2 cellular contexts compared by ENCODE assay signal in the genomic region with DNA sequence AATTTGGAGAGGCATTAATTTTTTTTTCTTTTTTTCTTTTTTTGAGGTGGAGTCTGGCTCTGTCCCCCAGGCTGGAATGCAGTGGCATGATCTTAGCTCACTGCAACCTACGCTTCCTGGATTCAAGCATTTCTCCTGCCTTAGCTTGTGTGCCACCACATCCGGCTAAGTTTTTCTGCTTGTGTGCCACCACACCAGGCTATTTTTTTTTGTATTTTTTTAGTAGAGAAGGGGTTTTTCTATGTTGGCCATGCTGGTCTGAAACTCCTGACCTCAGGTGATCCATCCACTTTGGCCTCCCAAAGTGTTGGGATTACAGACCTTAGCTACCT.
TF ChIP-seq lines count a peak whose summit lies in the region.

No MANE protein-coding gene starts in this region.

TF ChIP-seq in GM23338, 12 proteins besides CTCF, POLR2A, EP300 and RAD21:
- TF ChIP-seq, protein P1, sequence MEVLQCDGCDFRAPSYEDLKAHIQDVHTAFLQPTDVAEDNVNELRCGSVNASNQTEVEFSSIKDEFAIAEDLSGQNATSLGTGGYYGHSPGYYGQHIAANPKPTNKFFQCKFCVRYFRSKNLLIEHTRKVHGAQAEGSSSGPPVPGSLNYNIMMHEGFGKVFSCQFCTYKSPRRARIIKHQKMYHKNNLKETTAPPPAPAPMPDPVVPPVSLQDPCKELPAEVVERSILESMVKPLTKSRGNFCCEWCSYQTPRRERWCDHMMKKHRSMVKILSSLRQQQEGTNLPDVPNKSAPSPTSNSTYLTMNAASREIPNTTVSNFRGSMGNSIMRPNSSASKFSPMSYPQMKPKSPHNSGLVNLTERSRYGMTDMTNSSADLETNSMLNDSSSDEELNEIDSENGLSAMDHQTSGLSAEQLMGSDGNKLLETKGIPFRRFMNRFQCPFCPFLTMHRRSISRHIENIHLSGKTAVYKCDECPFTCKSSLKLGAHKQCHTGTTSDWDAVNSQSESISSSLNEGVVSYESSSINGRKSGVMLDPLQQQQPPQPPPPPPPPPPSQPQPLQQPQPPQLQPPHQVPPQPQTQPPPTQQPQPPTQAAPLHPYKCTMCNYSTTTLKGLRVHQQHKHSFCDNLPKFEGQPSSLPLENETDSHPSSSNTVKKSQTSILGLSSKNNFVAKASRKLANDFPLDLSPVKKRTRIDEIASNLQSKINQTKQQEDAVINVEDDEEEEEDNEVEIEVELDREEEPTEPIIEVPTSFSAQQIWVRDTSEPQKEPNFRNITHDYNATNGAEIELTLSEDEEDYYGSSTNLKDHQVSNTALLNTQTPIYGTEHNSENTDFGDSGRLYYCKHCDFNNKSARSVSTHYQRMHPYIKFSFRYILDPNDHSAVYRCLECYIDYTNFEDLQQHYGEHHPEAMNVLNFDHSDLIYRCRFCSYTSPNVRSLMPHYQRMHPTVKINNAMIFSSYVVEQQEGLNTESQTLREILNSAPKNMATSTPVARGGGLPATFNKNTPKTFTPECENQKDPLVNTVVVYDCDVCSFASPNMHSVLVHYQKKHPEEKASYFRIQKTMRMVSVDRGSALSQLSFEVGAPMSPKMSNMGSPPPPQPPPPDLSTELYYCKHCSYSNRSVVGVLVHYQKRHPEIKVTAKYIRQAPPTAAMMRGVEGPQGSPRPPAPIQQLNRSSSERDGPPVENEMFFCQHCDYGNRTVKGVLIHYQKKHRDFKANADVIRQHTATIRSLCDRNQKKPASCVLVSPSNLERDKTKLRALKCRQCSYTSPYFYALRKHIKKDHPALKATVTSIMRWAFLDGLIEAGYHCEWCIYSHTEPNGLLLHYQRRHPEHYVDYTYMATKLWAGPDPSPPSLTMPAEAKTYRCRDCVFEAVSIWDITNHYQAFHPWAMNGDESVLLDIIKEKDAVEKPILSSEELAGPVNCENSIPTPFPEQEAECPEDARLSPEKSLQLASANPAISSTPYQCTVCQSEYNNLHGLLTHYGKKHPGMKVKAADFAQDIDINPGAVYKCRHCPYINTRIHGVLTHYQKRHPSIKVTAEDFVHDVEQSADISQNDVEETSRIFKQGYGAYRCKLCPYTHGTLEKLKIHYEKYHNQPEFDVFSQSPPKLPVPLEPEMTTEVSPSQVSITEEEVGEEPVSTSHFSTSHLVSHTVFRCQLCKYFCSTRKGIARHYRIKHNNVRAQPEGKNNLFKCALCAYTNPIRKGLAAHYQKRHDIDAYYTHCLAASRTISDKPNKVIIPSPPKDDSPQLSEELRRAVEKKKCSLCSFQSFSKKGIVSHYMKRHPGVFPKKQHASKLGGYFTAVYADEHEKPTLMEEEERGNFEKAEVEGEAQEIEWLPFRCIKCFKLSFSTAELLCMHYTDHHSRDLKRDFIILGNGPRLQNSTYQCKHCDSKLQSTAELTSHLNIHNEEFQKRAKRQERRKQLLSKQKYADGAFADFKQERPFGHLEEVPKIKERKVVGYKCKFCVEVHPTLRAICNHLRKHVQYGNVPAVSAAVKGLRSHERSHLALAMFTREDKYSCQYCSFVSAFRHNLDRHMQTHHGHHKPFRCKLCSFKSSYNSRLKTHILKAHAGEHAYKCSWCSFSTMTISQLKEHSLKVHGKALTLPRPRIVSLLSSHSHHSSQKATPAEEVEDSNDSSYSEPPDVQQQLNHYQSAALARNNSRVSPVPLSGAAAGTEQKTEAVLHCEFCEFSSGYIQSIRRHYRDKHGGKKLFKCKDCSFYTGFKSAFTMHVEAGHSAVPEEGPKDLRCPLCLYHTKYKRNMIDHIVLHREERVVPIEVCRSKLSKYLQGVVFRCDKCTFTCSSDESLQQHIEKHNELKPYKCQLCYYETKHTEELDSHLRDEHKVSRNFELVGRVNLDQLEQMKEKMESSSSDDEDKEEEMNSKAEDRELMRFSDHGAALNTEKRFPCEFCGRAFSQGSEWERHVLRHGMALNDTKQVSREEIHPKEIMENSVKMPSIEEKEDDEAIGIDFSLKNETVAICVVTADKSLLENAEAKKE (CRISPR knock-in tag; IDR thresholded peaks at IDR 0.05): no peak
- TF ChIP-seq ZNF331 (CRISPR knock-in tag; IDR thresholded peaks at IDR 0.05; ENCODE audit: low read depth): no peak
- TF ChIP-seq EZH2 (IDR thresholded peaks at IDR 0.05; ENCODE audit: low read depth, unreplicated experiment): no peak

TF ChIP-seq in H1, 55 proteins besides CTCF, POLR2A, EP300 and RAD21:
- no peak for TF ChIP-seq RFX5 (IDR thresholded peaks at IDR 0.05; ENCODE audit: borderline replicate concordance, low read depth, low read length)
- TF ChIP-seq YY1 (IDR thresholded peaks at IDR 0.05; ENCODE audit: low read depth, low read length): no peak
- no peak for TF ChIP-seq CTBP2 (IDR thresholded peaks at IDR 0.05; ENCODE audit: borderline replicate concordance, insufficient read depth, insufficient read length, low read length)
- no peak for TF ChIP-seq SIX5 (IDR thresholded peaks at IDR 0.05; ENCODE audit: low read depth, low read length)
- TF ChIP-seq NANOG (IDR thresholded peaks at IDR 0.05; ENCODE audit: insufficient read depth, low read depth, low read length, poor library complexity, severe bottlenecking): no peak
- no peak for TF ChIP-seq TBP (IDR thresholded peaks at IDR 0.05; ENCODE audit: low read depth, low read length)
- TF ChIP-seq RXRA (IDR thresholded peaks at IDR 0.05; ENCODE audit: insufficient read depth, low read depth, low read length): no peak
- TF ChIP-seq KDM5A (IDR thresholded peaks at IDR 0.05; ENCODE audit: low read length): no peak
- TF ChIP-seq CHD1 (IDR thresholded peaks at IDR 0.05; ENCODE audit: low read depth, low read length): no peak
- no peak for TF ChIP-seq CBX8 (IDR thresholded peaks at IDR 0.05; ENCODE audit: borderline replicate concordance, low read depth, low read length)
- TF ChIP-seq CHD2 (IDR thresholded peaks at IDR 0.05; ENCODE audit: low read length): no peak
- TF ChIP-seq KDM1A (IDR thresholded peaks at IDR 0.05; ENCODE audit: borderline replicate concordance, low read length): no peak
TF ChIP-seq in H1: peak in this region for 0.
